Comparison of ENCODE assay signal across 8 cellular contexts in the genomic region with DNA sequence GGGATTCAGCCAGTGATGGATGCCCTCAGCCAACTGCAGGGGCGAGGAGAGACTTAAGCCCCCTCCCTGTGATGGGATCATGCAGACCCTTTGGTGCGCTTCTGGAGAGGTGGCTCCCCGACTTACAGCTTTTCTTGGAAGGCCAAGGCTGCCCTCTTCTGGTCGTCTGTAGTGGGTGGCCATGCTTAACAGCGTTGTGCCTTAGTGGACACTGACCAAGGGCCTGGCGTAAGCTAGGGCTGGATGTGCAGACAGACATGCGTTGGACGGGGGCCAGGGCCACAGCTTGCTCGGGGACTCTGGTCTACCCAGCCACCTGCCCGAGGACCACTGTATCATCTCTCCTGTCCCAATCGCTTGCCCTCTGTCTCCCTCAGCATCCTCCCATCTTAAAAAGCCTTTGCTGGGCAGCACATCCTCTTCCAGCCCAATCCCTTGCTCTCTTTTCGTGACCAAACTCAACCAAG. TPM values are rescaled to one million over a fixed set of nuclear protein-coding genes. Genes with fewer than 3 reads are reported as not detected.
DNase-seq lines count a peak whose midpoint lies in the region; ATAC-seq and TF ChIP-seq lines count a peak whose summit lies in the region.

No MANE protein-coding gene starts in this region.

- H3K4me1 ChIP-seq in H9 (ENCODE audit: insufficient read depth, low read length) (0 out of 2 replicates have a peak, but pooled peaks cover 2% of the 10 kb centered on the region), foreskin keratinocyte (no peaks in the 10 kb centered on the region)

- WGBS in H9 (ENCODE audit: extremely low coverage, insufficient read length, low lambda C conversion rate), result no CpG with 5 or more reads among the region's 12 CpGs

- no peak overlapping the region for H3K18ac ChIP-seq in H9 (ENCODE audit: insufficient read length, low read depth, low read length)

- H3T11ph ChIP-seq in H9 (ENCODE audit: low read length), result no peak overlapping the region

- no peaks in the 10 kb centered on the region for H3K9me3 Mint-ChIP-seq in H9
- no peaks in the 10 kb centered on the region for H3K9me3 Mint-ChIP-seq in neural crest cell

- H3K9me3 ChIP-seq in H9 (ENCODE audit: control insufficient read depth, low read depth, low read length), result no peaks in the 10 kb centered on the region

- no peaks in the 10 kb centered on the region for H3K79me1 ChIP-seq in H9 (ENCODE audit: insufficient read depth, low read depth, low read length, poor library complexity, severe bottlenecking)

- H2BK120ac ChIP-seq in H9 (ENCODE audit: low read depth, low read length, poor library complexity, severe bottlenecking), result no peak overlapping the region

- no peak overlapping the region for H3K9ac ChIP-seq in H9 (ENCODE audit: extremely low read depth, insufficient read length, low read length)

- H3K4me2 ChIP-seq in H9 (ENCODE audit: insufficient read depth, insufficient read length, low read length), result no peak overlapping the region

- no peaks in the 10 kb centered on the region for H3K79me2 ChIP-seq in H9 (ENCODE audit: insufficient read depth, low read length)

- H4K20me1 ChIP-seq in H9 (ENCODE audit: control insufficient read depth, insufficient read depth, insufficient read length), result no peaks in the 10 kb centered on the region

- H3K27me3 Mint-ChIP-seq in H9 (ENCODE audit: low read depth) (peaks cover 62% of the 10 kb centered on the region), neural crest cell (ENCODE audit: low read depth) (peaks cover 20% of the 10 kb centered on the region)

- no peak overlapping the region for H2BK20ac ChIP-seq in H9 (ENCODE audit: low read depth, low read length, poor library complexity, severe bottlenecking)

- no peak overlapping the region for H2AFZ ChIP-seq in H9 (ENCODE audit: low read length)

- H2AK5ac ChIP-seq in H9 (ENCODE audit: insufficient read length, low read length), result no peak overlapping the region

- no peak overlapping the region for H3K14ac ChIP-seq in H9 (ENCODE audit: insufficient read depth, low read length)

- no peak overlapping the region for H4K8ac ChIP-seq in H9 (replicated peaks; ENCODE audit: insufficient read length, low read depth, low read length)

- H3K27ac Mint-ChIP-seq in H9 (no peak overlapping the region), neural crest cell (ENCODE audit: unreplicated experiment) (no peak overlapping the region)

- H3K36me3 Mint-ChIP-seq in H9 (ENCODE audit: insufficient read depth in 1 of 3, low read depth in 3 of 3), result no peaks in the 10 kb centered on the region; a peak in 2 of 7 replicates
- no peaks in the 10 kb centered on the region for H3K36me3 Mint-ChIP-seq in neural crest cell (ENCODE audit: low read depth)

- H3K56ac ChIP-seq in H9 (ENCODE audit: insufficient read length, low read depth, low read length), result no peak overlapping the region

- H3K27me3 ChIP-seq in H9 (ENCODE audit: insufficient read depth, low read length) (peaks cover 27% of the 10 kb centered on the region), foreskin keratinocyte (no peaks in the 10 kb centered on the region)

- ATAC-seq in foreskin keratinocyte (peak; percentile 46), HG03378 (IDR thresholded peaks at IDR 0.05; ENCODE audit: unreplicated experiment) (no peak), GM21717 (IDR thresholded peaks at IDR 0.05; ENCODE audit: unreplicated experiment) (no peak)

- no peak overlapping the region for H2BK15ac ChIP-seq in H9 (ENCODE audit: low read depth, low read length)

- H3K4ac ChIP-seq in H9 (ENCODE audit: low read depth, low read length), result no peak overlapping the region

- no peak overlapping the region for H2BK5ac ChIP-seq in H9 (ENCODE audit: insufficient read length, low read length)

- no peak overlapping the region for H2BK12ac ChIP-seq in H9 (ENCODE audit: insufficient read length, low read depth, low read length)

- peaks cover 2% of the 10 kb centered on the region for H3K23me2 ChIP-seq in H9 (ENCODE audit: insufficient read length, low read depth, low read length, poor library complexity, severe bottlenecking)

- H3K4me1 Mint-ChIP-seq in H9 (peaks cover 17 to 19% of the 10 kb centered on the region in 2 experiments), neural crest cell (peaks cover 10% of the 10 kb centered on the region)

- H3K27ac ChIP-seq in H9 (ENCODE audit: insufficient read length, low read depth, low read length) (no peak overlapping the region), foreskin keratinocyte (no peak overlapping the region)

- DNase-seq in AG20443 (ENCODE audit: low spot score) (peak; percentile 70), H9 (peak; percentile 85), NCI-H82 treated with DMSO at 0.1 percent for 48 hours (lab: John Stamatoyannopoulos, UW; ENCODE audit: unreplicated experiment) (peak; percentile 51), foreskin keratinocyte (peak in 1 of 2 donors; percentile 28), neural crest cell (ENCODE audit: low read depth, low spot score) (peak; percentile 69)
- DNase-seq in activated naive CD4-positive, alpha-beta T cell treated with Interleukin-2 at 50 U/mL for 16 hours, result peak; percentile 42

- H4K5ac ChIP-seq in H9 (ENCODE audit: insufficient read length, low read depth, low read length), result no peak overlapping the region

- TF ChIP-seq CTCF in H9 (conservative IDR thresholded peaks at IDR 0.05) (peak; percentile 86), foreskin keratinocyte (conservative IDR thresholded peaks at IDR 0.05) (peak; percentile 79), neural crest cell (conservative IDR thresholded peaks at IDR 0.05) (peak; percentile 77)

- H3K23ac ChIP-seq in H9 (ENCODE audit: insufficient read length, low read depth, low read length), result no peak overlapping the region

- H4K91ac ChIP-seq in H9 (ENCODE audit: insufficient read length, low read depth, low read length), result no peak overlapping the region

- no peak overlapping the region for H3K4me3 Mint-ChIP-seq in H9
- H3K4me3 Mint-ChIP-seq in neural crest cell, result peak overlapping the region; percentile 59

RNA-seq across cellular contexts. Expression of a gene that starts 5.5 kb away (rescaled TPM):
- total RNA-seq in H9 (2021) (0.39 and 0.50 TPM in 2 replicates), foreskin keratinocyte (2.4 and 4.8 TPM in 2 replicates), neural crest cell (8.1 and 9.7 TPM in 2 replicates)
- 3.1 and 3.4 TPM in 2 replicates for polyA plus RNA-seq in foreskin keratinocyte

RNA-seq across cellular contexts. Expression of a gene that starts 49.7 kb away (rescaled TPM):
- total RNA-seq in H9 (2021) (144 and 159 TPM in 2 replicates), foreskin keratinocyte (177 and 204 TPM in 2 replicates), neural crest cell (134 and 135 TPM in 2 replicates)
- 159 and 195 TPM in 2 replicates for polyA plus RNA-seq in foreskin keratinocyte
